In genomic region chr6:42547407-42548329, GRCh38 we compare ENCODE assay signal across 8 cellular contexts. TPM values are rescaled to one million over a fixed set of nuclear protein-coding genes. Genes with fewer than 3 reads are reported as not detected.
A peak's percentile ranks its signal among the peaks of the same experiment; 100 is the strongest.
DNase-seq lines count a peak whose midpoint lies in the region; ATAC-seq and TF ChIP-seq lines count a peak whose summit lies in the region.

No MANE protein-coding gene starts in this region.

- H3K4me3 ChIP-seq in MG63: peak overlapping the region; percentile 56
- peak overlapping the region; percentile 56 for H3K4me3 ChIP-seq in SJCRH30
- H3K4me3 ChIP-seq in gastroesophageal sphincter: peak overlapping the region; percentile 35 to 52
- peak overlapping the region; percentile 48 to 64 for H3K4me3 ChIP-seq in neutrophil (ENCODE audit: low read depth in 1 of 2, low read length in 1 of 2)
- peak overlapping the region; percentile 70 to 97 (median 78) for H3K4me3 ChIP-seq in subcutaneous abdominal adipose tissue (ENCODE audit: low read depth in 1 of 5, low read length in 5 of 5)

- TF ChIP-seq POLR2A in gastroesophageal sphincter (IDR thresholded peaks at IDR 0.05): no peak

- no peak for TF ChIP-seq EP300 in gastroesophageal sphincter (IDR thresholded peaks at IDR 0.05)

- H3K27ac ChIP-seq in SJCRH30 (peak overlapping the region; percentile 48), gastroesophageal sphincter (peak overlapping the region in 3 of 4 donors; percentile 73 to 76 (median 73)), neutrophil (peak overlapping the region; percentile 75), subcutaneous abdominal adipose tissue (ENCODE audit: low read depth, low read length) (no peak overlapping the region)

- H3K9me3 ChIP-seq in MG63 (no peaks in the 10 kb centered on the region), SJCRH30 (replicated peaks) (no peaks in the 10 kb centered on the region), gastroesophageal sphincter (no peaks in the 10 kb centered on the region), neutrophil (no peaks in the 10 kb centered on the region), subcutaneous abdominal adipose tissue (ENCODE audit: control insufficient read depth in 5 of 5, low read length in 5 of 5) (no peaks in the 10 kb centered on the region)

- H3K9ac ChIP-seq in subcutaneous abdominal adipose tissue (ENCODE audit: low read length in 5 of 5): peak overlapping the region; percentile 43 to 63 (median 57)

- ATAC-seq in GM21786 (IDR thresholded peaks at IDR 0.05; ENCODE audit: unreplicated experiment) (peak; percentile 88), gastroesophageal sphincter (peak; percentile 97)

- H3K4me1 ChIP-seq in SJCRH30 (peaks cover 7% of the 10 kb centered on the region; the same call in 1 of the 2 replicates), gastroesophageal sphincter (peaks cover 0 to 15% (median 3%) of the 10 kb centered on the region in 3 donors), neutrophil (ENCODE audit: control insufficient read depth in 1 of 2, insufficient read depth in 1 of 2, low read depth in 1 of 2, low read length in 1 of 2) (peaks cover 37 to 41% of the 10 kb centered on the region in 2 experiments), subcutaneous abdominal adipose tissue (ENCODE audit: control insufficient read depth in 5 of 5, insufficient read depth in 5 of 5, low read length in 5 of 5) (peaks cover 0 to 14% (median 11%) of the 10 kb centered on the region in 5 donors)

- H3K36me3 ChIP-seq in MG63 (no peaks in the 10 kb centered on the region), SJCRH30 (no peaks in the 10 kb centered on the region), gastroesophageal sphincter (no peaks in the 10 kb centered on the region), neutrophil (no peaks in the 10 kb centered on the region), subcutaneous abdominal adipose tissue (ENCODE audit: control insufficient read depth in 5 of 5, insufficient read depth in 5 of 5, low read length in 5 of 5) (no peaks in the 10 kb centered on the region)

- H3K27me3 ChIP-seq in MG63: no peaks in the 10 kb centered on the region
- no peaks in the 10 kb centered on the region for H3K27me3 ChIP-seq in SJCRH30
- H3K27me3 ChIP-seq in gastroesophageal sphincter: peaks cover 4% of the 10 kb centered on the region
- H3K27me3 ChIP-seq in neutrophil: peaks cover 4% of the 10 kb centered on the region
- peaks cover 0 to 1% (median 0%) of the 10 kb centered on the region in 5 donors for H3K27me3 ChIP-seq in subcutaneous abdominal adipose tissue (ENCODE audit: control insufficient read depth in 5 of 5, insufficient read depth in 4 of 5, low read length in 5 of 5)

- WGBS in gastroesophageal sphincter (ENCODE audit: low coverage in 1 of 2), 2 donors: 3 to 4% methylated on average over 6 to 21 of the region's 27 CpGs

- DNase-seq in DMS153 (lab: John Stamatoyannopoulos, UW): peak; percentile 57
- peak; percentile 68 for DNase-seq in MG63
- DNase-seq in SJCRH30: peak; percentile 82 to 89
- DNase-seq in activated naive CD4-positive, alpha-beta T cell treated with Interleukin-2 at 50 U/mL for 16 hours: peak; percentile 90

- TF ChIP-seq CTCF in gastroesophageal sphincter (IDR thresholded peaks at IDR 0.05) (peak; percentile 92 to 99 (median 96)), neutrophil (IDR thresholded peaks at IDR 0.05) (peak; percentile 98)

RNA-seq across cellular contexts. Expression of gene UBR2, which starts 16.2 kb away (rescaled TPM):
- total RNA-seq in MG63 (2014; rRNA removed; shearing (Covaris generic); ENCODE audit: low replicate concordance): 8.8 and 13.9 TPM in 2 replicates
- 26.1 and 27.4 TPM in 2 replicates for total RNA-seq in SJCRH30 (2014; rRNA removed; shearing (Covaris generic))
- total RNA-seq in gastroesophageal sphincter: 10 to 100 TPM; 27.8 to 44.8 (median 32.8) TPM
